ENCODE assay signal across 14 cellular contexts in genomic region chr2:171882095-171882769, GRCh38. TPM values are rescaled to one million over a fixed set of nuclear protein-coding genes. Genes with fewer than 3 reads are reported as not detected.
DNase-seq lines count a peak whose midpoint lies in the region; ATAC-seq, FAIRE-seq and TF ChIP-seq lines count a peak whose summit lies in the region.
"Had no signal": no experiment of that assay in that cellular context is flagged by ENCODE, and none has a peak within 500 bp of the region (broad histone marks: within the 10 kb centered on the region; RNA-seq: fewer than 3 reads in every experiment).

No MANE protein-coding gene starts in this region.

- no peak for TF ChIP-seq POLR2A in GM12891 (IDR thresholded peaks at IDR 0.05; ENCODE audit: low read depth, low read length)
- TF ChIP-seq POLR2A in gastroesophageal sphincter (IDR thresholded peaks at IDR 0.05), result no peak

- TF ChIP-seq EP300 in gastroesophageal sphincter (IDR thresholded peaks at IDR 0.05), result no peak

- H3K27me3 ChIP-seq in gastroesophageal sphincter, result no peaks in the 10 kb centered on the region

- H3K4me3 ChIP-seq in gastroesophageal sphincter, result no peak overlapping the region

- no peaks in the 10 kb centered on the region for H3K36me3 ChIP-seq in gastroesophageal sphincter

- no peak for TF ChIP-seq CTCF in gastroesophageal sphincter (IDR thresholded peaks at IDR 0.05)

- H3K4me1 ChIP-seq in gastroesophageal sphincter, result peaks cover 5 to 59% (median 14%) of the 10 kb centered on the region in 3 donors

- no peak for DNase-seq in GM12891 (ENCODE audit: insufficient read length, low spot score)
- DNase-seq in GM19239 (ENCODE audit: insufficient read length, low spot score), result no peak
- no peak for DNase-seq in GDM1 (lab: John Stamatoyannopoulos, UW)
- DNase-seq in midbrain (lab: John Stamatoyannopoulos, UW), result no peak
- DNase-seq: activated CD8-positive, alpha-beta memory T cell treated with anti-CD3 and anti-CD28 coated beads, Interleukin-2, amount 50 U/mL, for 48 hours; CD4-positive, alpha-beta T cell; posterior cingulate gyrus had no signal

- peak; percentile 55 for ATAC-seq in HG03045 (IDR thresholded peaks at IDR 0.05; ENCODE audit: unreplicated experiment)
- ATAC-seq in gastroesophageal sphincter, result peak; percentile 69
- ATAC-seq in HG03025 (IDR thresholded peaks at IDR 0.05; ENCODE audit: low FRiP score, unreplicated experiment), result no peak
- no peak for ATAC-seq in GM18517 (IDR thresholded peaks at IDR 0.05; ENCODE audit: unreplicated experiment)
- ATAC-seq: Right ventricle myocardium inferior had no signal

- H3K9me3 ChIP-seq in gastroesophageal sphincter, result no peaks in the 10 kb centered on the region

- 67 to 86% methylated on average over 1 to 2 of the region's 2 CpGs for WGBS in gastroesophageal sphincter (ENCODE audit: low coverage in 1 of 2), 2 donors

- FAIRE-seq in GM12891 (lab: Jason Lieb, UNC), result peak; percentile 75
- FAIRE-seq in GM19239 (lab: Jason Lieb, UNC), result peak; percentile 83
- FAIRE-seq: bronchial epithelial cell, HTR-8/SVneo had no signal

- peak overlapping the region; percentile 20 to 82 (median 69) for H3K27ac ChIP-seq in gastroesophageal sphincter

TF ChIP-seq in GM12891, 5 proteins besides CTCF, POLR2A, EP300 and RAD21:
- TF ChIP-seq POU2F2 (IDR thresholded peaks at IDR 0.05; ENCODE audit: low read depth, low read length) (no peak), PAX5 (IDR thresholded peaks at IDR 0.05; ENCODE audit: insufficient read depth, low read length, severe bottlenecking) (no peak), POLR2AphosphoS5 (IDR thresholded peaks at IDR 0.05; ENCODE audit: low read depth, low read length) (no peak), SPI1 (IDR thresholded peaks at IDR 0.05; ENCODE audit: low read depth, low read length) (no peak), TAF1 (IDR thresholded peaks at IDR 0.05; ENCODE audit: low read depth, low read length) (no peak)

RNA-seq across cellular contexts. Expression of gene SLC25A12, which starts 11.8 kb away (rescaled TPM):
- polyA plus RNA-seq in GM12891 (2012; ENCODE audit: low read depth, missing spikeins), result 17.4 TPM
- total RNA-seq in gastroesophageal sphincter, result 10 to 100 TPM; 54.9 to 82.7 (median 70.5) TPM

RNA-seq across cellular contexts. Expression of gene HAT1, which starts 40.0 kb away (rescaled TPM):
- polyA plus RNA-seq in GM12891 (2012; ENCODE audit: low read depth, missing spikeins), result 64.9 TPM
- total RNA-seq in gastroesophageal sphincter, result 10 to 100 TPM; 25.2 to 34.2 (median 31.3) TPM

Comparison
In these comparisons a context has a peak if more than half of its experiments do, and no peak if none do; other contexts are left out.
1. ATAC-seq: peak in HG03045 (single experiment) and gastroesophageal sphincter (single experiment); none in HG03025 (single experiment) and GM18517 (single experiment).